ENCODE assay signal across 29 cellular contexts in genomic region chr19:41001243-41001971, GRCh38. TPM values are rescaled to one million over a fixed set of nuclear protein-coding genes. Genes with fewer than 3 reads are reported as not detected.
DNase-seq lines count a peak whose midpoint lies in the region; ATAC-seq and TF ChIP-seq lines count a peak whose summit lies in the region.
"Had no signal": no experiment of that assay in that cellular context is flagged by ENCODE, and none has a peak within 500 bp of the region (broad histone marks: within the 10 kb centered on the region; RNA-seq: fewer than 3 reads in every experiment).

No MANE protein-coding gene starts in this region.

- BruUV-seq in A673 (replicated peaks; lab: Mats Ljungman, UMichigan): no TSS peak

- H3K18ac ChIP-seq in H9 (ENCODE audit: insufficient read length, low read depth, low read length): no peak overlapping the region

- H3K56ac ChIP-seq in H9 (ENCODE audit: insufficient read length, low read depth, low read length): no peak overlapping the region

- H3K4me1 Mint-ChIP-seq in H9: peaks cover 14 to 17% of the 10 kb centered on the region in 2 experiments
- H3K4me1 Mint-ChIP-seq: activated naive CD8-positive, alpha-beta T cell treated with anti-CD3 and anti-CD28 coated beads, Interleukin-2, amount 10 ng/mL, durations not matched to agents 7 days and 5 days; memory B cell had no signal

- no peak overlapping the region for H3K9ac ChIP-seq in H9 (ENCODE audit: extremely low read depth, insufficient read length, low read length)
- H3K9ac ChIP-seq: BLaER1 treated with 17β-estradiol and CSF1 and Interleukin-3, amounts not matched to agents 10 nM and 100 nM had no signal

- H4K5ac ChIP-seq in H9 (ENCODE audit: insufficient read length, low read depth, low read length): no peak overlapping the region

- no peak overlapping the region for H3T11ph ChIP-seq in H9 (ENCODE audit: low read length)

- H3K79me2 ChIP-seq in H9 (ENCODE audit: insufficient read depth, low read length): no peaks in the 10 kb centered on the region

- no peak overlapping the region for H3K14ac ChIP-seq in H9 (ENCODE audit: insufficient read depth, low read length)

- H3K27me3 Mint-ChIP-seq in H9 (ENCODE audit: low read depth): peaks cover 6% of the 10 kb centered on the region

- H2BK20ac ChIP-seq in H9 (ENCODE audit: low read depth, low read length, poor library complexity, severe bottlenecking): no peak overlapping the region

- H4K8ac ChIP-seq in H9 (replicated peaks; ENCODE audit: insufficient read length, low read depth, low read length): no peak overlapping the region

- no peak overlapping the region for H3K4ac ChIP-seq in H9 (ENCODE audit: low read depth, low read length)

- H3K36me3 ChIP-seq in A673 (ENCODE audit: insufficient read depth, low read length, poor library complexity, severe bottlenecking): no peaks in the 10 kb centered on the region
- no peaks in the 10 kb centered on the region for H3K36me3 ChIP-seq in lower lobe of right lung
- H3K36me3 ChIP-seq in HAP-1 (replicated peaks): no peaks in the 10 kb centered on the region
- H3K36me3 ChIP-seq: BLaER1 treated with 17β-estradiol and CSF1 and Interleukin-3, amounts not matched to agents 10 nM and 100 nM; right atrium auricular region; tibial artery had no signal

- no peak overlapping the region for H3K4me3 Mint-ChIP-seq in H9
- H3K4me3 Mint-ChIP-seq: activated CD8-positive, alpha-beta T cell treated with anti-CD3 and anti-CD28 coated beads, Interleukin-2, amount 10 ng/mL, durations not matched to agents 7 days and 5 days; activated naive CD8-positive, alpha-beta T cell treated with anti-CD3 and anti-CD28 coated beads, Interleukin-2, amount 10 ng/mL, durations not matched to agents 7 days and 5 days; memory B cell; T-helper 1 cell treated with Interleukin-12 subunit alpha and Interleukin-12 subunit beta and Interleukin-4 antibody, amounts not matched to agents 30 μg/mL and 1 μg/mL, for 36 hours had no signal

- H3K27ac Mint-ChIP-seq in H9: no peak overlapping the region
- H3K27ac Mint-ChIP-seq: activated CD8-positive, alpha-beta T cell treated with anti-CD3 and anti-CD28 coated beads, Interleukin-2, amount 10 ng/mL, durations not matched to agents 7 days and 5 days; activated naive CD8-positive, alpha-beta T cell treated with anti-CD3 and anti-CD28 coated beads, Interleukin-2, amount 10 ng/mL, durations not matched to agents 7 days and 5 days; memory B cell; T-helper 1 cell treated with Interleukin-12 subunit alpha and Interleukin-12 subunit beta and Interleukin-4 antibody, amounts not matched to agents 30 μg/mL and 1 μg/mL, for 36 hours had no signal

- no peak overlapping the region for H2AFZ ChIP-seq in H9 (ENCODE audit: low read length)

- peaks cover 11 to 28% of the 10 kb centered on the region in 2 experiments for H3K9me3 Mint-ChIP-seq in H9
- H3K9me3 Mint-ChIP-seq: T-helper 1 cell treated with Interleukin-12 subunit alpha and Interleukin-12 subunit beta and Interleukin-4 antibody, amounts not matched to agents 30 μg/mL and 1 μg/mL, for 36 hours had no signal

- H4K20me1 ChIP-seq in H9 (ENCODE audit: control insufficient read depth, insufficient read depth, insufficient read length): no peaks in the 10 kb centered on the region
- H4K20me1 ChIP-seq: BLaER1 treated with 17β-estradiol and CSF1 and Interleukin-3, amounts not matched to agents 10 nM and 100 nM had no signal

- H3K36me3 Mint-ChIP-seq in H9 (ENCODE audit: insufficient read depth in 1 of 3, low read depth in 3 of 3): peaks cover 3 to 9% (median 4%) of the 10 kb centered on the region in 3 experiments; a peak in 5 of 7 replicates
- H3K36me3 Mint-ChIP-seq: activated naive CD8-positive, alpha-beta T cell treated with anti-CD3 and anti-CD28 coated beads, Interleukin-2, amount 10 ng/mL, durations not matched to agents 7 days and 5 days; memory B cell had no signal

- H3K79me1 ChIP-seq in H9 (ENCODE audit: insufficient read depth, low read depth, low read length, poor library complexity, severe bottlenecking): no peaks in the 10 kb centered on the region

- CTCF ChIA-PET in A673 (lab: Charles Lee): no interaction called here

- POLR2A ChIA-PET in A673 (lab: Charles Lee; ENCODE audit: low non-redundant PET): no interaction called here

- no peak overlapping the region for H2AK5ac ChIP-seq in H9 (ENCODE audit: insufficient read length, low read length)

- H3K23ac ChIP-seq in H9 (ENCODE audit: insufficient read length, low read depth, low read length): no peak overlapping the region

- no peaks in the 10 kb centered on the region for H3K23me2 ChIP-seq in H9 (ENCODE audit: insufficient read length, low read depth, low read length, poor library complexity, severe bottlenecking)

- no peak overlapping the region for H2BK120ac ChIP-seq in H9 (ENCODE audit: low read depth, low read length, poor library complexity, severe bottlenecking)

- H3K27me3 ChIP-seq in A673 (replicated peaks; ENCODE audit: insufficient read depth, low read depth, low read length, poor library complexity) (no peaks in the 10 kb centered on the region), H9 (ENCODE audit: insufficient read depth, low read length) (no peaks in the 10 kb centered on the region), lower lobe of right lung (ENCODE audit: low read depth) (no peaks in the 10 kb centered on the region), HAP-1 (ENCODE audit: low read depth) (no peaks in the 10 kb centered on the region)
- H3K27me3 ChIP-seq: BLaER1 treated with 17β-estradiol and CSF1 and Interleukin-3, amounts not matched to agents 10 nM and 100 nM; right atrium auricular region had no signal

- intact Hi-C loops in A673 (cut with micrococcal nuclease; ENCODE audit: unreplicated experiment) (no loop called here), lower lobe of right lung (cut with DNase I) (no loop called here)

- in situ Hi-C loops in HAP-1 (cut with MboI; ENCODE audit: low sequenced_read_pairs): no loop called here

- H2BK12ac ChIP-seq in H9 (ENCODE audit: insufficient read length, low read depth, low read length): no peak overlapping the region

- no peak for ATAC-seq in lower lobe of right lung
- ATAC-seq in GM19328 (IDR thresholded peaks at IDR 0.05; ENCODE audit: unreplicated experiment): no peak
- ATAC-seq: activated CD8-positive, alpha-beta T cell treated with anti-CD3 and anti-CD28 coated beads, Interleukin-2, amount 10 ng/mL, durations not matched to agents 7 days and 5 days had no signal

- no peak overlapping the region for H2BK15ac ChIP-seq in H9 (ENCODE audit: low read depth, low read length)

- H2BK5ac ChIP-seq in H9 (ENCODE audit: insufficient read length, low read length): no peak overlapping the region

- H3K27ac ChIP-seq in A673 (ENCODE audit: low read depth, low read length, poor library complexity, severe bottlenecking) (no peak overlapping the region), H9 (ENCODE audit: insufficient read length, low read depth, low read length) (no peak overlapping the region), lower lobe of right lung (no peak overlapping the region)
- H3K27ac ChIP-seq: BLaER1 treated with 17β-estradiol and CSF1 and Interleukin-3, amounts not matched to agents 10 nM and 100 nM; coronary artery; right atrium auricular region; SK-N-MC; tibial artery had no signal

- DNase-seq in A673 (ENCODE audit: low spot score) (peak; percentile 7), H9 (no peak), OCI-M1 (lab: John Stamatoyannopoulos, UW) (peak; percentile 24), iPS-NIHi11 (ENCODE audit: low spot score) (peak; percentile 24), lower lobe of right lung (no peak), HAP-1 (ENCODE audit: low spot score in 2 of 2) (no peak)
- DNase-seq: activated CD4-positive, CD25-positive, alpha-beta regulatory T cell treated with anti-CD3 and anti-CD28 coated beads, Interleukin-2, amount 50 U/mL, for 72 hours; activated CD8-positive, alpha-beta T cell treated with anti-CD3 and anti-CD28 coated beads, Interleukin-2, amount 10 ng/mL, durations not matched to agents 7 days and 5 days; activated gamma-delta T cell; activated naive CD8-positive, alpha-beta T cell treated with anti-CD3 and anti-CD28 coated beads, Interleukin-2, amount 10 ng/mL, durations not matched to agents 7 days and 5 days; activated T-cell treated with anti-CD3 and anti-CD28 coated beads for 4 hours; COR-L47; effector memory CD4-positive, alpha-beta T cell; head of caudate nucleus; NCI-H2029; NCI-H526; stimulated activated CD4-positive, alpha-beta T cell treated with anti-CD3 and anti-CD28 coated beads, Interleukin-2, amount 100 ng/mL, for 24 hours; tibial artery had no signal

- H4K91ac ChIP-seq in H9 (ENCODE audit: insufficient read length, low read depth, low read length): no peak overlapping the region

- no CpG with 5 or more reads among the region's 9 CpGs for WGBS in H9 (ENCODE audit: extremely low coverage, insufficient read length, low lambda C conversion rate)

- no peak overlapping the region for H3K4me2 ChIP-seq in H9 (ENCODE audit: insufficient read depth, insufficient read length, low read length)
- H3K4me2 ChIP-seq: BLaER1 treated with 17β-estradiol and CSF1 and Interleukin-3, amounts not matched to agents 10 nM and 100 nM had no signal

- peak; percentile 36; the same call in 1 of the 2 replicates for TF ChIP-seq CTCF in A673 (conservative IDR thresholded peaks at IDR 0.05; ENCODE audit: low read depth, low read length)
- peak; percentile 62 for TF ChIP-seq CTCF in H9 (conservative IDR thresholded peaks at IDR 0.05)
- TF ChIP-seq CTCF in lower lobe of right lung (IDR thresholded peaks at IDR 0.05): no peak

- no peaks in the 10 kb centered on the region for H3K4me1 ChIP-seq in A673 (ENCODE audit: insufficient read depth, low read length, poor library complexity, severe bottlenecking)
- H3K4me1 ChIP-seq in H9 (ENCODE audit: insufficient read depth, low read length): no peaks in the 10 kb centered on the region; the same call in 1 of the 2 replicates
- H3K4me1 ChIP-seq in lower lobe of right lung: no peaks in the 10 kb centered on the region
- H3K4me1 ChIP-seq in HAP-1: no peaks in the 10 kb centered on the region
- H3K4me1 ChIP-seq: BLaER1 treated with 17β-estradiol and CSF1 and Interleukin-3, amounts not matched to agents 10 nM and 100 nM; right atrium auricular region; tibial artery had no signal

- no peak overlapping the region for H3K4me3 ChIP-seq in A673 (ENCODE audit: low read depth, low read length, poor library complexity, severe bottlenecking)
- no peak overlapping the region for H3K4me3 ChIP-seq in lower lobe of right lung
- H3K4me3 ChIP-seq in HAP-1: no peak overlapping the region
- H3K4me3 ChIP-seq: BLaER1 treated with 17β-estradiol and CSF1 and Interleukin-3, amounts not matched to agents 10 nM and 100 nM; coronary artery; right atrium auricular region; SK-N-MC; tibial artery had no signal

- H3K9me3 ChIP-seq in A673 (ENCODE audit: low read depth, low read length, poor library complexity, severe bottlenecking) (no peaks in the 10 kb centered on the region), H9 (ENCODE audit: control insufficient read depth, low read depth, low read length) (peaks cover 9% of the 10 kb centered on the region), lower lobe of right lung (no peaks in the 10 kb centered on the region), HAP-1 (no peaks in the 10 kb centered on the region)
- H3K9me3 ChIP-seq: right atrium auricular region, tibial artery had no signal

RNA-seq across cellular contexts. Expression of gene CYP2B6, which starts 10.3 kb away (rescaled TPM):
- total RNA-seq in A673 (2021): not detected in 2 replicates
- 2.3 and 3.0 TPM in 2 replicates for total RNA-seq in H9 (2021)
- 1.9 TPM for total RNA-seq in lower lobe of right lung
- total RNA-seq: activated CD8-positive, alpha-beta T cell treated with anti-CD3 and anti-CD28 coated beads, Interleukin-2, amount 10 ng/mL, durations not matched to agents 7 days and 5 days; activated naive CD8-positive, alpha-beta T cell treated with anti-CD3 and anti-CD28 coated beads, Interleukin-2, amount 10 ng/mL, durations not matched to agents 7 days and 5 days; astrocyte; cardiac septum; fibroblast of villous mesenchyme; LHCN-M2; right atrium auricular region had no signal

Comparison
In these comparisons a context has a peak if more than half of its experiments do, and no peak if none do; other contexts are left out.
1. DNase-seq: peak in A673 (single experiment), OCI-M1 (single experiment) and iPS-NIHi11 (single experiment); none in H9 (single experiment), lower lobe of right lung (single experiment) and HAP-1 (0 of 2).